Comparison of ENCODE assay signal across 8 cellular contexts in the genomic region with DNA sequence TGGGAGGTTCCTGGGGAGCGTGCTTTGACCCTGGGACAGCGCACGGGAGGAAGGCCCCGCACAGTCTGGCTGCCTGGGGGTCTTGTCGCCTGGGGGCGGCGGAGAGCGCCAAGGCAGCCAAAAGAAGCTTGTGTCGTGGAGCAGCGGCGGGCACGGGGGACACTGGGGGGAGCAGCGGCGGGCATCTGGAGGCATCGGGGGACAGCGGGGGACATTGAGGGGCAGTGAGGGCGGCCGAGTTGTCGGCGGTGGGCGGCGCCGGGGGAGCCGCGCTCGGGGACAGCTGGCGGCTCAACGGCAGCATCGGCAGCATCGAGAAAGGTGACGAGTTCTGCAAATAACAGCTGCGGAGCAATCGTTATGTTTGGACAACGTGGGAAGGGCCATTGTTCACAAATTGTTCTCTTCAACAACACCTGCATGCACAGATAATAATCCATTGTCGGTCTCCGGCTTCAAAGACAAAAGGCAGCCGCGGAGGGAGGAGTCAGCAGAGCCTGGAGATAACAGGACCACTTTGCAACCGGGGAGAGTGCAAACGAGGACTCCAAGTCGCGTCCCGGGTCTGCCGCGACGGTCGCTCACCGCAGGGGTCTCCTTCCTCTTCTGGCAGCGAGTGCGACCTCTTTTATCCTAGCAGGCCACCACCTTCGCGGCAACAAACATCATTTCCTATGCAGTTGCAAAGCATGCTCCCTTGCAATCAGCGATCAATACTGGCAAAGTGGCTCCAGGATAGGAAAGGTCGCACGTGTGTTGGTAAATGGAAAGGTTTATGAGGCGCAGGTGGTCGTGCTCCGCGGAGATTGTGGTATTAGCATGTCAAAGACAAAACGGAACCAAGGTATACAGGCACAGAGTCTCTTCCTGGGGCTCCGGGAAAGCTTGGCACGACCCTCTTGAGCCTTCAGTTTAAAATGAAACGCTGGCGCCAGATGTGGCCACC.
DNase-seq lines count a peak whose midpoint lies in the region; ATAC-seq and TF ChIP-seq lines count a peak whose summit lies in the region.

No MANE protein-coding gene starts in this region.

- no peak for TF ChIP-seq CTCF in Calu3 (IDR thresholded peaks at IDR 0.05; ENCODE audit: unreplicated experiment)

- peak overlapping the region; percentile 75 for H3K4me3 Mint-ChIP-seq in Calu3 (ENCODE audit: low read depth, unreplicated experiment)
- peak overlapping the region; percentile 81 for H3K4me3 Mint-ChIP-seq in activated T-cell treated with anti-CD3 and anti-CD28 coated beads, Interleukin-2, amount 50 U/mL, for 4 hours

- no peak overlapping the region for H3K4ac ChIP-seq in trophoblast cell (ENCODE audit: low read depth, low read length)

- H3K4me3 ChIP-seq in trophoblast cell (ENCODE audit: low read depth, low read length) = peak overlapping the region; percentile 53

- H3K14ac ChIP-seq in trophoblast cell (ENCODE audit: low read length) = no peak overlapping the region

- no TSS peak for BruUV-seq in Calu3 (replicated peaks; lab: Mats Ljungman, UMichigan)

- H2AK5ac ChIP-seq in trophoblast cell (ENCODE audit: low read length) = no peak overlapping the region

- H3K79me1 ChIP-seq in trophoblast cell (ENCODE audit: low read length) = no peaks in the 10 kb centered on the region

- CTCF ChIA-PET in Calu3 (lab: Charles Lee) = interaction anchor here (0.7 to 4.0 kb wide), 2 partner anchors 227 kb away, joined by 3 to 23 read pairs; no protein-coding TSS in a partner anchor

- H3K23ac ChIP-seq in trophoblast cell (ENCODE audit: low read length) = no peak overlapping the region

- peak overlapping the region; percentile 82 for H3K4me2 ChIP-seq in trophoblast cell (ENCODE audit: low read length)

- peak overlapping the region; percentile 2 for H2BK12ac ChIP-seq in trophoblast cell (ENCODE audit: low read length)

- DNase-seq in Calu3 (no peak), NCI-H1930 (lab: John Stamatoyannopoulos, UW) (peak; percentile 78 to 91), germinal center (ENCODE audit: low spot score) (peak; percentile 25), trophoblast cell (peak in 1 of 2 donors; percentile 34)
- DNase-seq in activated T-cell treated with anti-CD3 and anti-CD28 coated beads, Interleukin-2, amount 50 U/mL, for 4 hours = peak; percentile 20

- peak overlapping the region; percentile 32 for H2AFZ ChIP-seq in trophoblast cell (ENCODE audit: insufficient read depth, low read length, poor library complexity)

- ATAC-seq in activated T-cell treated with anti-CD3 and anti-CD28 coated beads, Interleukin-2, amount 50 U/mL, for 4 hours = peak; percentile 78 to 81
- no peak for ATAC-seq in GM19328 (IDR thresholded peaks at IDR 0.05; ENCODE audit: unreplicated experiment)
- ATAC-seq in HG03108 (IDR thresholded peaks at IDR 0.05; ENCODE audit: unreplicated experiment) = no peak
- no peak for ATAC-seq in HG02884 (IDR thresholded peaks at IDR 0.05; ENCODE audit: unreplicated experiment)

- intact Hi-C loops in Calu3 (cut with micrococcal nuclease; ENCODE audit: unreplicated experiment) = no loop called here

- H3K9me3 Mint-ChIP-seq in Calu3 (ENCODE audit: low read depth, unreplicated experiment) = no peaks in the 10 kb centered on the region
- no peaks in the 10 kb centered on the region for H3K9me3 Mint-ChIP-seq in activated T-cell treated with anti-CD3 and anti-CD28 coated beads, Interleukin-2, amount 50 U/mL, for 4 hours

- no peak overlapping the region for H4K8ac ChIP-seq in trophoblast cell (ENCODE audit: low read depth, low read length)

- H3K9me3 ChIP-seq in trophoblast cell (ENCODE audit: insufficient read depth, low read depth, low read length) = peaks cover 4% of the 10 kb centered on the region

- no peak overlapping the region for H3K27ac ChIP-seq in trophoblast cell (ENCODE audit: low read depth, low read length)

- H3K36me3 ChIP-seq in trophoblast cell (ENCODE audit: control insufficient read depth in 1 of 2, insufficient read depth in 2 of 2, low read length in 2 of 2) = no peaks in the 10 kb centered on the region

- H4K91ac ChIP-seq in trophoblast cell (ENCODE audit: low read depth, low read length) = no peak overlapping the region

- no CpG with 5 or more reads among the region's 64 CpGs for WGBS in trophoblast cell (ENCODE audit: extremely low coverage, insufficient coverage, insufficient read length)

- H2BK120ac ChIP-seq in trophoblast cell (ENCODE audit: insufficient read depth, low read length, poor library complexity) = no peak overlapping the region

- no peak overlapping the region for H3K9ac ChIP-seq in trophoblast cell (ENCODE audit: low read length)

- no peak overlapping the region for H4K12ac ChIP-seq in trophoblast cell (ENCODE audit: low read depth, low read length)

- no peaks in the 10 kb centered on the region for H3K79me2 ChIP-seq in trophoblast cell (ENCODE audit: control insufficient read depth, insufficient read depth, low read length, poor library complexity)

- no peak overlapping the region for H2BK5ac ChIP-seq in trophoblast cell (ENCODE audit: low read depth, low read length, poor library complexity)

- peaks cover 12% of the 10 kb centered on the region for H3K27me3 ChIP-seq in trophoblast cell (ENCODE audit: insufficient read depth, low read length)

- H3K27ac Mint-ChIP-seq in Calu3 (ENCODE audit: unreplicated experiment) = no peak overlapping the region

- peaks cover 42% of the 10 kb centered on the region for H3K4me1 Mint-ChIP-seq in Calu3 (ENCODE audit: low read depth, unreplicated experiment)
- H3K4me1 Mint-ChIP-seq in activated T-cell treated with anti-CD3 and anti-CD28 coated beads, Interleukin-2, amount 50 U/mL, for 4 hours (ENCODE audit: low read depth) = peaks cover 19% of the 10 kb centered on the region

- H3K4me1 ChIP-seq in trophoblast cell (ENCODE audit: control insufficient read depth in 1 of 2, insufficient read depth in 2 of 2, low read length in 2 of 2) = peaks cover 9 to 17% of the 10 kb centered on the region in 2 experiments

- H3K36me3 Mint-ChIP-seq in Calu3 (ENCODE audit: insufficient read depth, unreplicated experiment) = peaks cover 6% of the 10 kb centered on the region
- no peaks in the 10 kb centered on the region for H3K36me3 Mint-ChIP-seq in activated T-cell treated with anti-CD3 and anti-CD28 coated beads, Interleukin-2, amount 50 U/mL, for 4 hours (ENCODE audit: insufficient read depth)

- peaks cover 23% of the 10 kb centered on the region for H3K27me3 Mint-ChIP-seq in Calu3 (ENCODE audit: unreplicated experiment)
- peaks cover 29% of the 10 kb centered on the region for H3K27me3 Mint-ChIP-seq in activated T-cell treated with anti-CD3 and anti-CD28 coated beads, Interleukin-2, amount 50 U/mL, for 4 hours (ENCODE audit: low read depth)

- no peak overlapping the region for H3K18ac ChIP-seq in trophoblast cell (ENCODE audit: low read length)

Comparison
In these comparisons a context has a peak if more than half of its experiments do, and no peak if none do; other contexts are left out.
1. ATAC-seq: peak in activated T-cell treated with anti-CD3 and anti-CD28 coated beads, Interleukin-2, amount 50 U/mL, for 4 hours (2 of 2); none in GM19328 (single experiment), HG03108 (single experiment) and HG02884 (single experiment).